In the genomic region with DNA sequence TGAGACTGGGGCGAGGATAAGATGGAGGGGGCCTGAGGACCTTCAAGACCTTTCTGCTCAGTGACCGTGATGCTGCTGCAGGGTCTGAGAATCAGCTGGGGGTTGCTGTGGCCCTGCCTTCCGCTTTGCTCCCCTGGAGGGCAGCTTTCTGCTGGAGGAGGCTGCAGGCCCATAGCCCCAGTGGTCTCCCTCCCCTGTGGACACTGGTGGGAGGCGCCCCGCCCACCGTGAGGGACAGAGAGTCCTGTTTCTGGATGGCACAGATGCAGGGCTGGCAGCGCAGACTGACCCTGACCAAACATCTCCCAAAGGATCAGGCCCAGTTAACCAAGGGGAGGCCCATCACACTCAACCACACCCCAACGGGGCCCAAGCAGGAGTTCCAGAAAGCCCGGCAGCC, we compare ENCODE assay signal across 1 cellular context.
TF ChIP-seq lines count a peak whose summit lies in the region.

No MANE protein-coding gene starts in this region.

TF ChIP-seq in GM12878, 131 proteins besides CTCF, POLR2A, EP300 and RAD21:
- TF ChIP-seq HCFC1 (IDR thresholded peaks at IDR 0.05; ENCODE audit: low read length) (no peak), TCF3 (IDR thresholded peaks at IDR 0.05; ENCODE audit: borderline replicate concordance, insufficient read depth, low read depth, low read length) (no peak), KLF5 (IDR thresholded peaks at IDR 0.05; ENCODE audit: partially characterized antibody) (no peak), CHD4 (IDR thresholded peaks at IDR 0.05) (no peak), ZBTB33 (IDR thresholded peaks at IDR 0.05) (no peak), SMARCA5 (IDR thresholded peaks at IDR 0.05) (no peak), NR2C1 (IDR thresholded peaks at IDR 0.05) (no peak), NFIC (IDR thresholded peaks at IDR 0.05; ENCODE audit: low read depth, low read length) (no peak), ZNF274 (IDR thresholded peaks at IDR 0.05; ENCODE audit: insufficient read depth, insufficient read length) (no peak), SIX5 (IDR thresholded peaks at IDR 0.05; ENCODE audit: low read depth, low read length, severe bottlenecking) (no peak), PAX8 (IDR thresholded peaks at IDR 0.05) (no peak), ZSCAN29 (IDR thresholded peaks at IDR 0.05) (no peak), EZH2 (IDR thresholded peaks at IDR 0.05; ENCODE audit: borderline replicate concordance, control insufficient read depth, low read depth, low read length) (no peak), STAT3 (IDR thresholded peaks at IDR 0.05; ENCODE audit: low read depth, low read length) (no peak), E2F8 (IDR thresholded peaks at IDR 0.05; ENCODE audit: low read depth, partially characterized antibody) (no peak), RELB (IDR thresholded peaks at IDR 0.05; ENCODE audit: low read depth) (no peak), FOXM1 (IDR thresholded peaks at IDR 0.05; ENCODE audit: low read depth, low read length) (no peak), TBL1XR1 (IDR thresholded peaks at IDR 0.05; ENCODE audit: low read depth, low read length) (no peak)
- TF ChIP-seq, protein P1, sequence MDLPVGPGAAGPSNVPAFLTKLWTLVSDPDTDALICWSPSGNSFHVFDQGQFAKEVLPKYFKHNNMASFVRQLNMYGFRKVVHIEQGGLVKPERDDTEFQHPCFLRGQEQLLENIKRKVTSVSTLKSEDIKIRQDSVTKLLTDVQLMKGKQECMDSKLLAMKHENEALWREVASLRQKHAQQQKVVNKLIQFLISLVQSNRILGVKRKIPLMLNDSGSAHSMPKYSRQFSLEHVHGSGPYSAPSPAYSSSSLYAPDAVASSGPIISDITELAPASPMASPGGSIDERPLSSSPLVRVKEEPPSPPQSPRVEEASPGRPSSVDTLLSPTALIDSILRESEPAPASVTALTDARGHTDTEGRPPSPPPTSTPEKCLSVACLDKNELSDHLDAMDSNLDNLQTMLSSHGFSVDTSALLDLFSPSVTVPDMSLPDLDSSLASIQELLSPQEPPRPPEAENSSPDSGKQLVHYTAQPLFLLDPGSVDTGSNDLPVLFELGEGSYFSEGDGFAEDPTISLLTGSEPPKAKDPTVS (IDR thresholded peaks at IDR 0.05; ENCODE audit: low read depth, low read length) = no peak
- TF ChIP-seq, protein P2, sequence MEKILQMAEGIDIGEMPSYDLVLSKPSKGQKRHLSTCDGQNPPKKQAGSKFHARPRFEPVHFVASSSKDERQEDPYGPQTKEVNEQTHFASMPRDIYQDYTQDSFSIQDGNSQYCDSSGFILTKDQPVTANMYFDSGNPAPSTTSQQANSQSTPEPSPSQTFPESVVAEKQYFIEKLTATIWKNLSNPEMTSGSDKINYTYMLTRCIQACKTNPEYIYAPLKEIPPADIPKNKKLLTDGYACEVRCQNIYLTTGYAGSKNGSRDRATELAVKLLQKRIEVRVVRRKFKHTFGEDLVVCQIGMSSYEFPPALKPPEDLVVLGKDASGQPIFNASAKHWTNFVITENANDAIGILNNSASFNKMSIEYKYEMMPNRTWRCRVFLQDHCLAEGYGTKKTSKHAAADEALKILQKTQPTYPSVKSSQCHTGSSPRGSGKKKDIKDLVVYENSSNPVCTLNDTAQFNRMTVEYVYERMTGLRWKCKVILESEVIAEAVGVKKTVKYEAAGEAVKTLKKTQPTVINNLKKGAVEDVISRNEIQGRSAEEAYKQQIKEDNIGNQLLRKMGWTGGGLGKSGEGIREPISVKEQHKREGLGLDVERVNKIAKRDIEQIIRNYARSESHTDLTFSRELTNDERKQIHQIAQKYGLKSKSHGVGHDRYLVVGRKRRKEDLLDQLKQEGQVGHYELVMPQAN (conservative IDR thresholded peaks at IDR 0.05) = no peak
